Comparison of ENCODE assay signal across 16 cellular contexts in the genomic region with DNA sequence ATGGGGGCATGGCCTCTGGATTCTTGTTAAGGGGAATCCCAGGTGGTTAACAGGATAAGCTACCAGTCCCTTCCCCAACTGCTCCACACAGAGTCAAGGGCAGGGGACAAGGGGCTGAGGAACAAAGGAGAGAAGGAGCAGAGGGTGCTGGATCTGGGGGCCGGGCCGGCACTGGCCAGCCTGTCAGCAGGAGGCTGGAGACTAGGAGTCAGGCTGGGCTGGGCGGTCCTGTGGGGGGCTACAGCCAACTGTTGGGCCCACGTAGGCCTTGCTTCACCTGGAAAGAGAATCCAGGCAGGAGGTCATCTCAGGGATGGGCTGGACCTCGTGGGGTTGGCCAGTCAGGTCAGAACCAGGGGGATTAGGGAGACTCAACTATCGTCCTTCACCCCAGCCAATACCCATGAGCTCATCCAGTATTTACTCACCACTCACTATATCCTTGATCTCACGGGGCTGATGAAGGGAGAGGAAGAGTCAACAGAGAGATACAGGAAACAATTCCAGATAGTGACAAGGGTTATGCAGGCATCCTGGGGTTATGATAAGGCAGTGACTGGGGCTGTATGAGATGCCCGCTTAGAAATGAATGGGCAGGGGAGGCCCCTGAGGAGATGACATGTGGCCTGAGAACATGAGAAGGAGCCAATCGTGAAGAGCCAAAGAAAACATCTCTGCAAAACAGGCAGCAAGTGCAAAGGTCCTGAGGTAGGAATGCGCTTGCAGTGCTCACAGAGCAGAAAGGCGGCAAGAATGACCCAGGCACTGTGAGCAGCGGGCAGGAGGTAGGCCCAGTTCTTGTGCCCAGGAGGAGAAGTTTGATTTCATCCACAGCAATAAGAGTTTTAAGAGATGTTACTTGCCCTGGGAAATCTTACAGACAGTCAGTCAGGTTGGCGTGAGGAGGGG. TPM values are rescaled to one million over a fixed set of nuclear protein-coding genes. Genes with fewer than 3 reads are reported as not detected.
DNase-seq lines count a peak whose midpoint lies in the region; ATAC-seq and TF ChIP-seq lines count a peak whose summit lies in the region.
"Had no signal": no experiment of that assay in that cellular context is flagged by ENCODE, and none has a peak within 500 bp of the region (broad histone marks: within the 10 kb centered on the region; RNA-seq: fewer than 3 reads in every experiment).

No MANE protein-coding gene starts in this region.

- H3K27ac ChIP-seq in breast epithelium, result peak overlapping the region; percentile 13 to 53
- H3K27ac ChIP-seq in mammary epithelial cell (ENCODE audit: insufficient read depth, low read depth, low read length), result no peak overlapping the region
- peak overlapping the region; percentile 3 to 13 for H3K27ac ChIP-seq in tibial artery

- H3K4me3 ChIP-seq in breast epithelium, result no peak overlapping the region
- no peak overlapping the region for H3K4me3 ChIP-seq in mammary epithelial cell (replicated peaks in 1 of 3; ENCODE audit: insufficient read depth in 1 of 3, low read depth in 2 of 3, low read length in 3 of 3)
- H3K4me3 ChIP-seq in fibroblast of mammary gland (ENCODE audit: control insufficient read depth, low read depth, low read length), result no peak overlapping the region
- H3K4me3 ChIP-seq in tibial artery, result no peak overlapping the region
- H3K4me3 ChIP-seq: stomach had no signal

- H3K9me3 ChIP-seq in breast epithelium (no peaks in the 10 kb centered on the region), mammary epithelial cell (replicated peaks; ENCODE audit: insufficient read depth, low read length) (no peaks in the 10 kb centered on the region), tibial artery (no peaks in the 10 kb centered on the region)
- H3K9me3 ChIP-seq: stomach had no signal

- no peak overlapping the region for H2AFZ ChIP-seq in mammary epithelial cell (ENCODE audit: low read depth, low read length)

- H3K27me3 Mint-ChIP-seq in activated T-helper 17 cell treated with anti-CD3 and anti-CD28 coated beads, Interleukin-2, amount 50 U/mL, for 72 hours, result no peaks in the 10 kb centered on the region
- H3K27me3 Mint-ChIP-seq: activated CD4-positive, alpha-beta memory T cell treated with anti-CD3 and anti-CD28 coated beads, Interleukin-2, amount 10 ng/mL, durations not matched to agents 7 days and 5 days; progenitor cell of endocrine pancreas had no signal

- no peak overlapping the region for H3K9ac ChIP-seq in mammary epithelial cell (ENCODE audit: insufficient read depth, low read length)

- no peaks in the 10 kb centered on the region for H3K27me3 ChIP-seq in breast epithelium
- H3K27me3 ChIP-seq in mammary epithelial cell (ENCODE audit: insufficient read depth, low read length), result no peaks in the 10 kb centered on the region
- H3K27me3 ChIP-seq in tibial artery, result no peaks in the 10 kb centered on the region
- H3K27me3 ChIP-seq: stomach had no signal

- peaks cover 31% of the 10 kb centered on the region for H3K4me1 Mint-ChIP-seq in activated T-helper 17 cell treated with anti-CD3 and anti-CD28 coated beads, Interleukin-2, amount 50 U/mL, for 72 hours

- H3K4me3 Mint-ChIP-seq in activated T-helper 17 cell treated with anti-CD3 and anti-CD28 coated beads, Interleukin-2, amount 50 U/mL, for 72 hours, result peak overlapping the region; percentile 71
- H3K4me3 Mint-ChIP-seq: activated CD4-positive, alpha-beta memory T cell treated with anti-CD3 and anti-CD28 coated beads, Interleukin-2, amount 10 ng/mL, durations not matched to agents 7 days and 5 days had no signal

- H3K36me3 ChIP-seq in breast epithelium (no peaks in the 10 kb centered on the region), mammary epithelial cell (ENCODE audit: insufficient read depth, low read length) (peaks cover 11% of the 10 kb centered on the region), tibial artery (peaks cover 7 to 32% (median 23%) of the 10 kb centered on the region in 3 donors)

- no peaks in the 10 kb centered on the region for H3K36me3 Mint-ChIP-seq in activated T-helper 17 cell treated with anti-CD3 and anti-CD28 coated beads, Interleukin-2, amount 50 U/mL, for 72 hours (ENCODE audit: low read depth)

- TF ChIP-seq POLR2A in breast epithelium (IDR thresholded peaks at IDR 0.05), result no peak

- no peaks in the 10 kb centered on the region for H4K20me1 ChIP-seq in mammary epithelial cell (ENCODE audit: insufficient read depth, low read length)

- CTCF ChIA-PET in mammary epithelial cell (lab: Charles Lee; ENCODE audit: low non-redundant PET), result no interaction called here

- BruUV-seq in mammary epithelial cell (replicated peaks; lab: Mats Ljungman, UMichigan), result no TSS peak

- peaks cover 11% of the 10 kb centered on the region for H3K79me2 ChIP-seq in mammary epithelial cell (ENCODE audit: insufficient read depth, low read length)

- ATAC-seq in activated T-helper 17 cell treated with anti-CD3 and anti-CD28 coated beads, Interleukin-2, amount 50 U/mL, for 72 hours (replicated peaks), result no peak
- no peak for ATAC-seq in GM19324 (IDR thresholded peaks at IDR 0.05; ENCODE audit: low FRiP score, unreplicated experiment)

- 96% methylated on average over 12 of the region's 13 CpGs for WGBS in mammary epithelial cell (ENCODE audit: low coverage, missing lambda C conversion rate)

- no peaks in the 10 kb centered on the region for H3K4me1 ChIP-seq in breast epithelium
- H3K4me1 ChIP-seq in mammary epithelial cell (ENCODE audit: insufficient read depth, low read length), result peaks cover 46% of the 10 kb centered on the region
- peaks cover 0 to 50% (median 27%) of the 10 kb centered on the region in 4 donors for H3K4me1 ChIP-seq in tibial artery

- intact Hi-C loops in breast epithelium (cut with DNase I; ENCODE audit: low total_unique reads), result no loop called here
- intact Hi-C loops in mammary epithelial cell (cut with micrococcal nuclease), result loop anchor here (2.0 to 5.0 kb wide), 3 partner anchors 31 to 95 kb away; no protein-coding TSS in a partner anchor
- intact Hi-C loops in tibial artery (cut with DNase I; ENCODE audit: low total_unique reads), result loop anchor here (10.0 kb wide), 1 partner anchor 63 kb away; no protein-coding TSS in a partner anchor

- dilution Hi-C loops in mammary epithelial cell (cut with HindIII; ENCODE audit: low sequenced_read_pairs), result no loop called here

- no peak for TF ChIP-seq CTCF in breast epithelium (IDR thresholded peaks at IDR 0.05)
- no peak for TF ChIP-seq CTCF in mammary epithelial cell (conservative IDR thresholded peaks at IDR 0.05 in 1 of 2, IDR thresholded peaks at IDR 0.05 in 1 of 2; ENCODE audit: extremely low read depth in 1 of 2, insufficient read depth in 1 of 2, low read depth in 1 of 2, low read length in 2 of 2)
- no peak for TF ChIP-seq CTCF in fibroblast of mammary gland (conservative IDR thresholded peaks at IDR 0.05; ENCODE audit: control insufficient read depth, insufficient read depth, low read depth, low read length)
- TF ChIP-seq CTCF in tibial artery (IDR thresholded peaks at IDR 0.05), result no peak

- H3K4me2 ChIP-seq in mammary epithelial cell (ENCODE audit: insufficient read depth, low read depth, low read length), result no peak overlapping the region

- no peak for DNase-seq in breast epithelium (ENCODE audit: low spot score in 2 of 2)
- no peak for DNase-seq in mammary epithelial cell
- DNase-seq in fibroblast of mammary gland (ENCODE audit: low read depth), result peak; percentile 50
- no peak for DNase-seq in tibial artery
- DNase-seq in NCI-H1092 (lab: John Stamatoyannopoulos, UW), result no peak
- no peak for DNase-seq in inferior parietal cortex (ENCODE audit: extremely low spot score)
- DNase-seq: activated CD4-positive, alpha-beta memory T cell treated with anti-CD3 and anti-CD28 coated beads, Interleukin-2, amount 10 ng/mL, durations not matched to agents 7 days and 5 days; activated effector memory CD4-positive, alpha-beta T cell treated with anti-CD3 and anti-CD28 coated beads, Interleukin-2, amount 50 U/mL, for 16 hours; hypothalamus; KBM-7; NCI-H1105; NK-92 treated with Interleukin-12 subunit alpha and Interleukin-12 subunit beta, amount 100 ng/mL, for 24 hours; stomach had no signal

- no peaks in the 10 kb centered on the region for H3K9me3 Mint-ChIP-seq in activated T-helper 17 cell treated with anti-CD3 and anti-CD28 coated beads, Interleukin-2, amount 50 U/mL, for 72 hours
- H3K9me3 Mint-ChIP-seq: activated CD4-positive, alpha-beta memory T cell treated with anti-CD3 and anti-CD28 coated beads, Interleukin-2, amount 10 ng/mL, durations not matched to agents 7 days and 5 days had no signal

- in situ Hi-C loops in mammary epithelial cell (cut with MboI; ENCODE audit: low sequenced_read_pairs in 2 of 2), result no loop called here

- peak overlapping the region; percentile 88 for H3K27ac Mint-ChIP-seq in activated T-helper 17 cell treated with anti-CD3 and anti-CD28 coated beads, Interleukin-2, amount 50 U/mL, for 72 hours
- H3K27ac Mint-ChIP-seq: activated CD4-positive, alpha-beta memory T cell treated with anti-CD3 and anti-CD28 coated beads, Interleukin-2, amount 10 ng/mL, durations not matched to agents 7 days and 5 days had no signal

RNA-seq across cellular contexts. Expression of a gene that starts 48.0 kb away (rescaled TPM):
- total RNA-seq in breast epithelium (10 to 100 TPM; 22.5 to 43.7 (median 30.8) TPM), mammary epithelial cell (10 to 100 TPM; 30.0 to 78.0 TPM)
- polyA plus RNA-seq in mammary epithelial cell, result 25.0 TPM
- 25.6 TPM for polyA minus RNA-seq in mammary epithelial cell
- 10 to 100 TPM; 20.4 to 34.7 TPM for total RNA-seq in activated T-helper 17 cell treated with anti-CD3 and anti-CD28 coated beads, Interleukin-2, amount 50 U/mL, for 72 hours
